Comparison of ENCODE assay signal across 8 cellular contexts in genomic region chr3:185942907-185943306, GRCh38. TPM values are rescaled to one million over a fixed set of nuclear protein-coding genes. Genes with fewer than 3 reads are reported as not detected.
DNase-seq lines count a peak whose midpoint lies in the region; ATAC-seq and TF ChIP-seq lines count a peak whose summit lies in the region.

No MANE protein-coding gene starts in this region.

- no peak overlapping the region for H2BK15ac ChIP-seq in IMR-90 (ENCODE audit: low read depth, low read length)

- BruUV-seq in IMR-90 (replicated peaks; lab: Mats Ljungman, UMichigan): no TSS peak

- no CpG with 5 or more reads among the region's 4 CpGs for WGBS in IMR-90 (ENCODE audit: extremely low coverage in 2 of 2, insufficient read length in 1 of 2), 2 experiments
- WGBS in heart left ventricle, 4 donors: 89 to 94% (median 93%) methylated on average over 4 of the region's 4 CpGs

- POLR2A ChIA-PET in IMR-90 (lab: Charles Lee; ENCODE audit: unreplicated experiment): no interaction called here

- no peak for TF ChIP-seq RAD21 in IMR-90 (IDR thresholded peaks at IDR 0.05; ENCODE audit: low read length)

- H3K23ac ChIP-seq in IMR-90 (ENCODE audit: low read depth, low read length): no peak overlapping the region

- no peak overlapping the region for H2AFZ ChIP-seq in IMR-90 (replicated peaks; ENCODE audit: low read length, poor library complexity)

- no peak overlapping the region for H4K5ac ChIP-seq in IMR-90 (ENCODE audit: low read depth, low read length)

- H3K9me3 ChIP-seq in IMR-90 (ENCODE audit: control insufficient read depth, insufficient read depth, low read length) (no peaks in the 10 kb centered on the region), skeletal muscle satellite cell (replicated peaks; ENCODE audit: low read length) (no peaks in the 10 kb centered on the region), heart left ventricle (no peaks in the 10 kb centered on the region)

- ATAC-seq in GM18861 (IDR thresholded peaks at IDR 0.05; ENCODE audit: unreplicated experiment) (peak; percentile 16), IMR-90 (ENCODE audit: low read depth) (peak; percentile 8), HG02588 (IDR thresholded peaks at IDR 0.05; ENCODE audit: unreplicated experiment) (no peak), heart left ventricle (no peak)

- H3K18ac ChIP-seq in IMR-90 (ENCODE audit: low read depth, low read length): no peak overlapping the region

- no peak overlapping the region for H3K4me2 ChIP-seq in IMR-90 (ENCODE audit: low read depth, low read length)
- H3K4me2 ChIP-seq in skeletal muscle satellite cell (ENCODE audit: low read length): peak overlapping the region; percentile 73

- no peak overlapping the region for H3K56ac ChIP-seq in IMR-90 (ENCODE audit: extremely low read depth, insufficient read depth, low read length)

- H2AK5ac ChIP-seq in IMR-90 (ENCODE audit: low read depth, low read length): no peak overlapping the region

- H3K27me3 ChIP-seq in IMR-90 (ENCODE audit: control insufficient read depth, insufficient read depth, low read length) (peaks cover 3% of the 10 kb centered on the region), dorsolateral prefrontal cortex (no peaks in the 10 kb centered on the region), skeletal muscle satellite cell (ENCODE audit: control insufficient read depth, insufficient read depth, low read length) (peaks cover 5% of the 10 kb centered on the region), heart left ventricle (no peaks in the 10 kb centered on the region)

- peaks cover 0 to 5% of the 10 kb centered on the region in 2 experiments; a peak in 1 of 4 replicates for H3K79me1 ChIP-seq in IMR-90 (ENCODE audit: low read depth in 1 of 2, low read length in 2 of 2)

- TF ChIP-seq CTCF in IMR-90 (conservative IDR thresholded peaks at IDR 0.05; ENCODE audit: low read depth, low read length) (no peak), dorsolateral prefrontal cortex (IDR thresholded peaks at IDR 0.05 in 54 of 56, conservative IDR thresholded peaks at IDR 0.05 in 2 of 56; ENCODE audit: low read depth in 1 of 56, partially characterized antibody in 56 of 56) (no peak), heart left ventricle (IDR thresholded peaks at IDR 0.05) (no peak)

- no peak overlapping the region for H3K14ac ChIP-seq in IMR-90 (replicated peaks; ENCODE audit: low read depth, low read length)

- in situ Hi-C loops in IMR-90 (cut with MboI; ENCODE audit: low sequenced_read_pairs): no loop called here

- H3K36me3 ChIP-seq in IMR-90 (ENCODE audit: control insufficient read depth, insufficient read depth, low read length) (no peaks in the 10 kb centered on the region), skeletal muscle satellite cell (ENCODE audit: insufficient read depth, low read length) (no peaks in the 10 kb centered on the region), heart left ventricle (no peaks in the 10 kb centered on the region)

- H2BK5ac ChIP-seq in IMR-90 (ENCODE audit: low read depth, low read length, poor library complexity, severe bottlenecking): no peak overlapping the region

- no peaks in the 10 kb centered on the region; the same call in none of the 2 replicates for H4K20me1 ChIP-seq in IMR-90 (ENCODE audit: insufficient read depth, low read length)

- intact Hi-C loops in IMR-90 (cut with micrococcal nuclease): no loop called here
- intact Hi-C loops in dorsolateral prefrontal cortex (cut with DNase I): loop anchor here in 1 of 2 donors (5.0 kb wide), 1 partner anchor 281 kb away; no protein-coding TSS in a partner anchor
- intact Hi-C loops in heart left ventricle (cut with DNase I): loop anchor here in 2 of 10 donors (10.0 kb wide), 2 partner anchors 208 to 268 kb away; no protein-coding TSS in a partner anchor

- no peak for DNase-seq in IMR-90
- DNase-seq in dorsolateral prefrontal cortex: no peak
- DNase-seq in NCI-H1105 treated with DMSO at 0.1 percent for 48 hours (lab: John Stamatoyannopoulos, UW): no peak
- no peak for DNase-seq in NCI-H226
- DNase-seq in heart left ventricle: no peak

- H3K27ac ChIP-seq in IMR-90 (ENCODE audit: insufficient read depth, low read length) (no peak overlapping the region), dorsolateral prefrontal cortex (peak overlapping the region in 48 of 59 donors; percentile 8 to 88 (median 66)), heart left ventricle (no peak overlapping the region)

- no peak overlapping the region for H3K9ac ChIP-seq in IMR-90 (ENCODE audit: low read depth, low read length)
- H3K9ac ChIP-seq in skeletal muscle satellite cell (ENCODE audit: low read depth, low read length): no peak overlapping the region

- no peak overlapping the region for H2AK9ac ChIP-seq in IMR-90 (replicated peaks; ENCODE audit: low read depth, low read length, poor library complexity)

- H3K4me3 ChIP-seq in IMR-90 (ENCODE audit: insufficient read depth, low read depth, low read length): no peak overlapping the region
- H3K4me3 ChIP-seq in dorsolateral prefrontal cortex: peak overlapping the region in 5 of 59 donors; percentile 22 to 39 (median 35)
- H3K4me3 ChIP-seq in skeletal muscle satellite cell (ENCODE audit: low read length): no peak overlapping the region
- peak overlapping the region in 3 of 12 donors; percentile 17 to 29 (median 27) for H3K4me3 ChIP-seq in heart left ventricle

- no peak for TF ChIP-seq POLR2A in IMR-90 (IDR thresholded peaks at IDR 0.05; ENCODE audit: low read depth, low read length)
- TF ChIP-seq POLR2A in heart left ventricle (IDR thresholded peaks at IDR 0.05): no peak

- no peak overlapping the region for H4K91ac ChIP-seq in IMR-90 (ENCODE audit: insufficient read depth, low read depth, low read length)

- H3K4me1 ChIP-seq in IMR-90 (ENCODE audit: control insufficient read depth, insufficient read depth, low read length): no peaks in the 10 kb centered on the region
- H3K4me1 ChIP-seq in skeletal muscle satellite cell (ENCODE audit: control insufficient read depth, insufficient read depth, low read length): peaks cover 7% of the 10 kb centered on the region
- H3K4me1 ChIP-seq in heart left ventricle: peaks cover 0 to 12% (median 4%) of the 10 kb centered on the region in 12 donors

- dilution Hi-C loops in IMR-90 (cut with HindIII; ENCODE audit: low sequenced_read_pairs, unreplicated experiment): no loop called here

- no peak overlapping the region for H2BK120ac ChIP-seq in IMR-90 (ENCODE audit: low read depth, low read length)

- H3K4ac ChIP-seq in IMR-90 (ENCODE audit: low read depth, low read length): no peak overlapping the region

- no peaks in the 10 kb centered on the region for H3K9me1 ChIP-seq in IMR-90 (ENCODE audit: insufficient read depth, low read length)

- CTCF ChIA-PET in IMR-90 (lab: Yijun Ruan, JAX): interaction anchor here (0.6 to 1.9 kb wide), 21 partner anchors 10 to 287 kb away, joined by 3 to 40 read pairs (median 4); partner anchors contain the start of gene ETV5

- H2BK20ac ChIP-seq in IMR-90 (ENCODE audit: low read depth, low read length): no peak overlapping the region

- no peak overlapping the region for H4K8ac ChIP-seq in IMR-90 (ENCODE audit: low read depth in 2 of 2, low read length in 2 of 2)

TF ChIP-seq in IMR-90, 13 proteins besides CTCF, POLR2A, EP300 and RAD21:
- TF ChIP-seq CHD1 (IDR thresholded peaks at IDR 0.05; ENCODE audit: low read depth, low read length) (no peak), FOS (IDR thresholded peaks at IDR 0.05; ENCODE audit: low read depth, low read length) (no peak), NFE2L2 (IDR thresholded peaks at IDR 0.05; ENCODE audit: low read depth, low read length) (no peak), MXI1 (IDR thresholded peaks at IDR 0.05; ENCODE audit: borderline replicate concordance, low read depth, low read length) (no peak), MAFK (IDR thresholded peaks at IDR 0.05; ENCODE audit: low read depth, low read length) (no peak), USF2 (IDR thresholded peaks at IDR 0.05; ENCODE audit: low read depth, low read length) (no peak), BHLHE40 (IDR thresholded peaks at IDR 0.05; ENCODE audit: low read depth, low read length) (no peak), ELK1 (IDR thresholded peaks at IDR 0.05; ENCODE audit: borderline replicate concordance, low read depth, low read length) (no peak), SMC3 (IDR thresholded peaks at IDR 0.05; ENCODE audit: low read depth, low read length) (no peak), RCOR1 (IDR thresholded peaks at IDR 0.05; ENCODE audit: insufficient replicate concordance, low read length) (no peak), MAZ (IDR thresholded peaks at IDR 0.05; ENCODE audit: borderline replicate concordance, low read depth, low read length) (no peak), CEBPB (IDR thresholded peaks at IDR 0.05; ENCODE audit: low read depth, low read length) (no peak), RFX5 (IDR thresholded peaks at IDR 0.05; ENCODE audit: low read depth, low read length) (no peak)
TF ChIP-seq in IMR-90: peak in this region for 0.

RNA-seq across cellular contexts. Expression of gene TRA2B, which starts 5.1 kb away (rescaled TPM):
- total RNA-seq in IMR-90 (2012; rRNA removed) (208 and 328 TPM in 2 replicates), dorsolateral prefrontal cortex (100 to 1,000 TPM in 21 of 120 experiments, 10 to 100 TPM in 99; 66.0 to 127 (median 89.1) TPM), heart left ventricle (10 to 100 TPM; 40.4 to 66.0 (median 46.1) TPM)
- polyA plus RNA-seq in IMR-90 (2012; rRNA removed) (119 and 127 TPM in 2 replicates), heart left ventricle (10 to 100 TPM; 28.5 to 58.1 TPM)
- polyA plus RNA-seq in IMR-90 (2012; cell fraction: cytosol; rRNA removed): 61.5 and 139 TPM in 2 replicates
- 56.9 and 179 TPM in 2 replicates for polyA plus RNA-seq in IMR-90 (2012; cell fraction: nucleus; rRNA removed; ENCODE audit: low replicate concordance)
- total RNA-seq in skeletal muscle satellite cell (2012; rRNA removed): 213 and 218 TPM in 2 replicates

Comparison
In these comparisons a context has a peak if more than half of its experiments do, and no peak if none do; other contexts are left out.
1. ATAC-seq: peak in GM18861 (single experiment) and IMR-90 (single experiment); none in HG02588 (single experiment) and heart left ventricle (0 of 4).
2. H3K27ac ChIP-seq: peak in dorsolateral prefrontal cortex (48 of 59); none in IMR-90 (single experiment) and heart left ventricle (0 of 12).